ENCODE assay signal across 1 cellular context in the genomic region with DNA sequence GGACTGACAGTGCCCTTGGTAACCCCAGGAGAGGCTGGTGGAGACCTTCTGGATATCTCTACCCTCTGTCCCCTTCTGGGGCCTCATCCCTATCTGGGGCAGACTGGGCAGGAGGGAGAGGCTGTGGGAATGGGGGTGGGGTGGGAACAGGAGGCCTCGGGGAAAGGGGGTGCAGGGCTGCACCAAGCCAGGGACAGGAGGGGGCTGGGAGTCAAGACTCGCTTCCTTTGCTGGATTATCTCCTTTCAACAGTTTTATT.
TF ChIP-seq lines count a peak whose summit lies in the region.

No MANE protein-coding gene starts in this region.

TF ChIP-seq in GM12878, 131 proteins besides CTCF, POLR2A, EP300 and RAD21:
- TF ChIP-seq SPI1 (IDR thresholded peaks at IDR 0.05; ENCODE audit: borderline replicate concordance, insufficient read depth, low read depth, low read length): no peak
- TF ChIP-seq ZNF24 (IDR thresholded peaks at IDR 0.05): no peak
- TF ChIP-seq NBN (IDR thresholded peaks at IDR 0.05): no peak
- TF ChIP-seq ZSCAN29 (IDR thresholded peaks at IDR 0.05): no peak
- TF ChIP-seq SREBF1 (IDR thresholded peaks at IDR 0.05; ENCODE audit: low read length): no peak
- TF ChIP-seq, protein P1, sequence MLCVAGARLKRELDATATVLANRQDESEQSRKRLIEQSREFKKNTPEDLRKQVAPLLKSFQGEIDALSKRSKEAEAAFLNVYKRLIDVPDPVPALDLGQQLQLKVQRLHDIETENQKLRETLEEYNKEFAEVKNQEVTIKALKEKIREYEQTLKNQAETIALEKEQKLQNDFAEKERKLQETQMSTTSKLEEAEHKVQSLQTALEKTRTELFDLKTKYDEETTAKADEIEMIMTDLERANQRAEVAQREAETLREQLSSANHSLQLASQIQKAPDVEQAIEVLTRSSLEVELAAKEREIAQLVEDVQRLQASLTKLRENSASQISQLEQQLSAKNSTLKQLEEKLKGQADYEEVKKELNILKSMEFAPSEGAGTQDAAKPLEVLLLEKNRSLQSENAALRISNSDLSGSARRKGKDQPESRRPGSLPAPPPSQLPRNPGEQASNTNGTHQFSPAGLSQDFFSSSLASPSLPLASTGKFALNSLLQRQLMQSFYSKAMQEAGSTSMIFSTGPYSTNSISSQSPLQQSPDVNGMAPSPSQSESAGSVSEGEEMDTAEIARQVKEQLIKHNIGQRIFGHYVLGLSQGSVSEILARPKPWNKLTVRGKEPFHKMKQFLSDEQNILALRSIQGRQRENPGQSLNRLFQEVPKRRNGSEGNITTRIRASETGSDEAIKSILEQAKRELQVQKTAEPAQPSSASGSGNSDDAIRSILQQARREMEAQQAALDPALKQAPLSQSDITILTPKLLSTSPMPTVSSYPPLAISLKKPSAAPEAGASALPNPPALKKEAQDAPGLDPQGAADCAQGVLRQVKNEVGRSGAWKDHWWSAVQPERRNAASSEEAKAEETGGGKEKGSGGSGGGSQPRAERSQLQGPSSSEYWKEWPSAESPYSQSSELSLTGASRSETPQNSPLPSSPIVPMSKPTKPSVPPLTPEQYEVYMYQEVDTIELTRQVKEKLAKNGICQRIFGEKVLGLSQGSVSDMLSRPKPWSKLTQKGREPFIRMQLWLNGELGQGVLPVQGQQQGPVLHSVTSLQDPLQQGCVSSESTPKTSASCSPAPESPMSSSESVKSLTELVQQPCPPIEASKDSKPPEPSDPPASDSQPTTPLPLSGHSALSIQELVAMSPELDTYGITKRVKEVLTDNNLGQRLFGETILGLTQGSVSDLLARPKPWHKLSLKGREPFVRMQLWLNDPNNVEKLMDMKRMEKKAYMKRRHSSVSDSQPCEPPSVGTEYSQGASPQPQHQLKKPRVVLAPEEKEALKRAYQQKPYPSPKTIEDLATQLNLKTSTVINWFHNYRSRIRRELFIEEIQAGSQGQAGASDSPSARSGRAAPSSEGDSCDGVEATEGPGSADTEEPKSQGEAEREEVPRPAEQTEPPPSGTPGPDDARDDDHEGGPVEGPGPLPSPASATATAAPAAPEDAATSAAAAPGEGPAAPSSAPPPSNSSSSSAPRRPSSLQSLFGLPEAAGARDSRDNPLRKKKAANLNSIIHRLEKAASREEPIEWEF (IDR thresholded peaks at IDR 0.05; ENCODE audit: insufficient replicate concordance, low read depth, low read length): no peak
- no peak for TF ChIP-seq ZNF207 (IDR thresholded peaks at IDR 0.05; ENCODE audit: borderline replicate concordance)
- TF ChIP-seq JUNB (IDR thresholded peaks at IDR 0.05): no peak
- no peak for TF ChIP-seq BCL11A (IDR thresholded peaks at IDR 0.05; ENCODE audit: low read depth, low read length)
- no peak for TF ChIP-seq POLR2AphosphoS5 (IDR thresholded peaks at IDR 0.05; ENCODE audit: low read length)
- TF ChIP-seq HDAC2 (IDR thresholded peaks at IDR 0.05): no peak
- TF ChIP-seq, protein P2, sequence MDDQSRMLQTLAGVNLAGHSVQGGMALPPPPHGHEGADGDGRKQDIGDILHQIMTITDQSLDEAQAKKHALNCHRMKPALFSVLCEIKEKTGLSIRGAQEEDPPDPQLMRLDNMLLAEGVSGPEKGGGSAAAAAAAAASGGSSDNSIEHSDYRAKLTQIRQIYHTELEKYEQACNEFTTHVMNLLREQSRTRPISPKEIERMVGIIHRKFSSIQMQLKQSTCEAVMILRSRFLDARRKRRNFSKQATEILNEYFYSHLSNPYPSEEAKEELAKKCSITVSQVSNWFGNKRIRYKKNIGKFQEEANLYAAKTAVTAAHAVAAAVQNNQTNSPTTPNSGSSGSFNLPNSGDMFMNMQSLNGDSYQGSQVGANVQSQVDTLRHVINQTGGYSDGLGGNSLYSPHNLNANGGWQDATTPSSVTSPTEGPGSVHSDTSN (IDR thresholded peaks at IDR 0.05; ENCODE audit: insufficient replicate concordance, low read depth, low read length): no peak
- TF ChIP-seq IKZF2 (IDR thresholded peaks at IDR 0.05): no peak
- TF ChIP-seq CHD2 (IDR thresholded peaks at IDR 0.05; ENCODE audit: borderline replicate concordance, low read depth, low read length): no peak
- no peak for TF ChIP-seq MYC (IDR thresholded peaks at IDR 0.05; ENCODE audit: insufficient read depth, insufficient read length, insufficient replicate concordance, low read length, severe bottlenecking)
